20 cellular contexts compared by ENCODE assay signal in the genomic region with DNA sequence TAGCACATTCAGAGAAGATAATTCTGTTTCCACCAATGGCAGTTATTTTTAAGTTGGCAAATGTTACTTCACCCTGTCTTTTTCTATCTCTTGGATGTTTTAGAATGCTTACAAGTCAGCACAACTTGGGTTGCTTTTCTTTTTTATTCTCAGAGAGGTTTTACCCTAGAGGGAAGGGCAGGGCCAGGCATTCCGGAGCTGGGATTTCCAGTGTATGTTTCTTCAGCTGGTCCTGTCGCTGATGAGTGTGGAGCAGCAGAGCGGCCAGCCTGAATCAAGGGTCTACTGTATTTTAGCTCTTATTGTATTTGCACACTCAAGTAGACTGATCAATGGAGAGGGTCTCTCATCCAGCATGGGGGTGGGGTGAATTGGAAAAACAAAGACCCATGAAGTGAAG.
"Had no signal": no experiment of that assay in that cellular context is flagged by ENCODE, and none has a peak within 500 bp of the region (broad histone marks: within the 10 kb centered on the region; RNA-seq: fewer than 3 reads in every experiment).

No MANE protein-coding gene starts in this region.

- H3K36me3 ChIP-seq: MG63, SJSA1 had no signal

- H3K27ac ChIP-seq: SJSA1, SK-N-MC had no signal

- H3K9me3 ChIP-seq: MG63, SJSA1 had no signal

- H3K4me1 ChIP-seq: SJSA1 had no signal

- H3K27me3 ChIP-seq: MG63, SJSA1 had no signal

- H3K4me3 ChIP-seq: MG63, SJSA1, SK-N-MC had no signal

- DNase-seq: KBM-7, MG63, NCI-H1092, NCI-H1105 treated with DMSO at 0.1 percent for 48 hours, NCI-H1417 treated with DMSO at 0.1 percent for 48 hours, NCI-H146, NCI-H1694 treated with DMSO at 0.1 percent for 48 hours, NCI-H1930, NCI-H2081, NCI-H2107, NCI-H2227 treated with DMSO at 0.1 percent for 48 hours, NCI-H446, NCI-H510A, NCI-H524 treated with DMSO at 0.1 percent for 48 hours, NCI-H69, NCI-H774, RPMI8226, SHP77 had no signal
